ENCODE assay signal across 9 cellular contexts in genomic region chr11:72740562-72741428, GRCh38. TPM values are rescaled to one million over a fixed set of nuclear protein-coding genes. Genes with fewer than 3 reads are reported as not detected.
DNase-seq lines count a peak whose midpoint lies in the region; ATAC-seq and TF ChIP-seq lines count a peak whose summit lies in the region.
"Had no signal": no experiment of that assay in that cellular context is flagged by ENCODE, and none has a peak within 500 bp of the region (broad histone marks: within the 10 kb centered on the region; RNA-seq: fewer than 3 reads in every experiment).

No MANE protein-coding gene starts in this region.

- POLR2A ChIA-PET in activated CD4-positive, alpha-beta T cell treated with anti-CD3 and anti-CD28 coated beads, Interleukin-2, amount 10 ng/mL, durations not matched to agents 7 days and 5 days (lab: Charles Lee) = no interaction called here

- CTCF ChIA-PET in activated CD4-positive, alpha-beta T cell treated with anti-CD3 and anti-CD28 coated beads, Interleukin-2, amount 10 ng/mL, durations not matched to agents 7 days and 5 days (lab: Charles Lee) = interaction anchor here (1.0 to 5.8 kb wide), 3 partner anchors 10 to 24 kb away, joined by 4 to 36 read pairs (median 5); no protein-coding TSS in a partner anchor

- intact Hi-C loops in sciatic nerve (cut with DNase I) = no loop called here

- no peaks in the 10 kb centered on the region for H3K9me3 ChIP-seq in WERI-Rb-1 (ENCODE audit: severe bottlenecking)

- no peak for TF ChIP-seq CTCF in WERI-Rb-1 (IDR thresholded peaks at IDR 0.05; ENCODE audit: low read depth, low read length)

- H3K27me3 Mint-ChIP-seq in activated CD4-positive, alpha-beta T cell treated with anti-CD3 and anti-CD28 coated beads, Interleukin-2, amount 10 ng/mL, durations not matched to agents 7 days and 5 days = no peaks in the 10 kb centered on the region
- peaks cover 19 to 38% (median 37%) of the 10 kb centered on the region in 3 donors for H3K27me3 Mint-ChIP-seq in immature natural killer cell (ENCODE audit: low read depth in 3 of 3)
- H3K27me3 Mint-ChIP-seq in stimulated activated naive B cell treated with anti-CD40 and anti-IgM and Interleukin-4, amounts not matched to agents 10 μg/mL and 1 μg/mL and 100 μg/mL, for 72 hours = no peaks in the 10 kb centered on the region

- no peak overlapping the region for H3K4me3 ChIP-seq in WERI-Rb-1 (ENCODE audit: low read depth, low read length)

- H3K4me1 Mint-ChIP-seq in activated CD4-positive, alpha-beta T cell treated with anti-CD3 and anti-CD28 coated beads, Interleukin-2, amount 10 ng/mL, durations not matched to agents 7 days and 5 days = peaks cover 73% of the 10 kb centered on the region
- peaks cover 92 to 94% of the 10 kb centered on the region in 2 donors for H3K4me1 Mint-ChIP-seq in immature natural killer cell
- H3K4me1 Mint-ChIP-seq in stimulated activated naive B cell treated with anti-CD40 and anti-IgM and Interleukin-4, amounts not matched to agents 10 μg/mL and 1 μg/mL and 100 μg/mL, for 72 hours = peaks cover 85 to 93% of the 10 kb centered on the region in 2 donors

- no peak overlapping the region for H3K4me3 Mint-ChIP-seq in activated CD4-positive, alpha-beta T cell treated with anti-CD3 and anti-CD28 coated beads, Interleukin-2, amount 10 ng/mL, durations not matched to agents 7 days and 5 days
- H3K4me3 Mint-ChIP-seq in immature natural killer cell = peak overlapping the region; percentile 81 to 96 (median 90)
- H3K4me3 Mint-ChIP-seq in stimulated activated naive B cell treated with anti-CD40 and anti-IgM and Interleukin-4, amounts not matched to agents 10 μg/mL and 1 μg/mL and 100 μg/mL, for 72 hours = peak overlapping the region; percentile 48 to 64

- peak overlapping the region; percentile 80 for H3K27ac Mint-ChIP-seq in activated CD4-positive, alpha-beta T cell treated with anti-CD3 and anti-CD28 coated beads, Interleukin-2, amount 10 ng/mL, durations not matched to agents 7 days and 5 days
- H3K27ac Mint-ChIP-seq in immature natural killer cell = peak overlapping the region; percentile 99 to 100 (median 100)
- H3K27ac Mint-ChIP-seq in stimulated activated naive B cell treated with anti-CD40 and anti-IgM and Interleukin-4, amounts not matched to agents 10 μg/mL and 1 μg/mL and 100 μg/mL, for 72 hours = peak overlapping the region; percentile 95

- H3K27me3 ChIP-seq in WERI-Rb-1 (ENCODE audit: insufficient read depth, low read depth, severe bottlenecking) = no peaks in the 10 kb centered on the region

- no peak for ATAC-seq in stimulated activated naive B cell treated with anti-CD40 and anti-IgM and Interleukin-4, amounts not matched to agents 10 μg/mL and 1 μg/mL and 100 μg/mL, for 72 hours (replicated peaks)
- no peak for ATAC-seq in sciatic nerve

- DNase-seq in activated CD4-positive, alpha-beta T cell treated with anti-CD3 and anti-CD28 coated beads, Interleukin-2, amount 10 ng/mL, durations not matched to agents 7 days and 5 days = no peak
- DNase-seq in activated CD4-positive, alpha-beta T cell treated with anti-CD3 and anti-CD28 coated beads, Interleukin-2, amount 50 U/mL, for 4 hours = no peak
- DNase-seq in WERI-Rb-1 (no peak), immature natural killer cell (no peak), sciatic nerve (ENCODE audit: low spot score) (no peak), HPDE6-E6E7 (ENCODE audit: extremely low spot score) (no peak), NCI-H2107 treated with DMSO at 0.1 percent for 48 hours (lab: John Stamatoyannopoulos, UW; ENCODE audit: unreplicated experiment) (no peak)
- DNase-seq in stimulated activated naive B cell treated with anti-CD40 and anti-IgM and Interleukin-4, amounts not matched to agents 10 μg/mL and 1 μg/mL and 100 μg/mL, for 72 hours = no peak
- DNase-seq: NCI-H748 treated with DMSO at 0.1 percent for 48 hours had no signal

- H3K9me3 Mint-ChIP-seq in activated CD4-positive, alpha-beta T cell treated with anti-CD3 and anti-CD28 coated beads, Interleukin-2, amount 10 ng/mL, durations not matched to agents 7 days and 5 days = no peaks in the 10 kb centered on the region
- no peaks in the 10 kb centered on the region for H3K9me3 Mint-ChIP-seq in immature natural killer cell
- no peaks in the 10 kb centered on the region for H3K9me3 Mint-ChIP-seq in stimulated activated naive B cell treated with anti-CD40 and anti-IgM and Interleukin-4, amounts not matched to agents 10 μg/mL and 1 μg/mL and 100 μg/mL, for 72 hours

- peak overlapping the region; percentile 86 for H3K27ac ChIP-seq in WERI-Rb-1

- H3K36me3 ChIP-seq in WERI-Rb-1 = peaks cover 3% of the 10 kb centered on the region

- H3K36me3 Mint-ChIP-seq in activated CD4-positive, alpha-beta T cell treated with anti-CD3 and anti-CD28 coated beads, Interleukin-2, amount 10 ng/mL, durations not matched to agents 7 days and 5 days (ENCODE audit: low read depth) = peaks cover 10% of the 10 kb centered on the region
- peaks cover 0 to 5% (median 0%) of the 10 kb centered on the region in 3 donors for H3K36me3 Mint-ChIP-seq in immature natural killer cell
- peaks cover 13 to 24% of the 10 kb centered on the region in 2 donors for H3K36me3 Mint-ChIP-seq in stimulated activated naive B cell treated with anti-CD40 and anti-IgM and Interleukin-4, amounts not matched to agents 10 μg/mL and 1 μg/mL and 100 μg/mL, for 72 hours

RNA-seq across cellular contexts. Expression of gene ARAP1, which starts 11.4 kb away (rescaled TPM):
- 100 to 1,000 TPM in 1 of 2 experiments, 10 to 100 TPM in 1; 83.6 to 101 TPM for total RNA-seq in activated CD4-positive, alpha-beta T cell treated with anti-CD3 and anti-CD28 coated beads, Interleukin-2, amount 10 ng/mL, durations not matched to agents 7 days and 5 days
- polyA plus RNA-seq in immature natural killer cell = 10 to 100 TPM in 2 of 3 donors, 1 to 10 TPM in 1; 4.7 to 34.6 (median 16.4) TPM
- total RNA-seq in sciatic nerve = 129 TPM

RNA-seq across cellular contexts. Expression of gene STARD10, which starts 53.1 kb away (rescaled TPM):
- 1 to 10 TPM; 4.5 to 6.4 TPM for total RNA-seq in activated CD4-positive, alpha-beta T cell treated with anti-CD3 and anti-CD28 coated beads, Interleukin-2, amount 10 ng/mL, durations not matched to agents 7 days and 5 days
- 10 to 100 TPM; 26.3 to 50.1 (median 35.6) TPM for polyA plus RNA-seq in immature natural killer cell
- total RNA-seq in sciatic nerve = 27.2 TPM
